ENCODE assay signal across 1 cellular context in genomic region chr4:6231663-6232165, GRCh38.
TF ChIP-seq lines count a peak whose summit lies in the region.

No MANE protein-coding gene starts in this region.

TF ChIP-seq in HepG2, 621 proteins besides CTCF, POLR2A, EP300 and RAD21 (continued from another document):
- TF ChIP-seq, protein P1, sequence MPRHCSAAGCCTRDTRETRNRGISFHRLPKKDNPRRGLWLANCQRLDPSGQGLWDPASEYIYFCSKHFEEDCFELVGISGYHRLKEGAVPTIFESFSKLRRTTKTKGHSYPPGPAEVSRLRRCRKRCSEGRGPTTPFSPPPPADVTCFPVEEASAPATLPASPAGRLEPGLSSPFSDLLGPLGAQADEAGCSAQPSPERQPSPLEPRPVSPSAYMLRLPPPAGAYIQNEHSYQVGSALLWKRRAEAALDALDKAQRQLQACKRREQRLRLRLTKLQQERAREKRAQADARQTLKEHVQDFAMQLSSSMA (CRISPR knock-in tag; IDR thresholded peaks at IDR 0.05) = no peak
- TF ChIP-seq, protein P2, sequence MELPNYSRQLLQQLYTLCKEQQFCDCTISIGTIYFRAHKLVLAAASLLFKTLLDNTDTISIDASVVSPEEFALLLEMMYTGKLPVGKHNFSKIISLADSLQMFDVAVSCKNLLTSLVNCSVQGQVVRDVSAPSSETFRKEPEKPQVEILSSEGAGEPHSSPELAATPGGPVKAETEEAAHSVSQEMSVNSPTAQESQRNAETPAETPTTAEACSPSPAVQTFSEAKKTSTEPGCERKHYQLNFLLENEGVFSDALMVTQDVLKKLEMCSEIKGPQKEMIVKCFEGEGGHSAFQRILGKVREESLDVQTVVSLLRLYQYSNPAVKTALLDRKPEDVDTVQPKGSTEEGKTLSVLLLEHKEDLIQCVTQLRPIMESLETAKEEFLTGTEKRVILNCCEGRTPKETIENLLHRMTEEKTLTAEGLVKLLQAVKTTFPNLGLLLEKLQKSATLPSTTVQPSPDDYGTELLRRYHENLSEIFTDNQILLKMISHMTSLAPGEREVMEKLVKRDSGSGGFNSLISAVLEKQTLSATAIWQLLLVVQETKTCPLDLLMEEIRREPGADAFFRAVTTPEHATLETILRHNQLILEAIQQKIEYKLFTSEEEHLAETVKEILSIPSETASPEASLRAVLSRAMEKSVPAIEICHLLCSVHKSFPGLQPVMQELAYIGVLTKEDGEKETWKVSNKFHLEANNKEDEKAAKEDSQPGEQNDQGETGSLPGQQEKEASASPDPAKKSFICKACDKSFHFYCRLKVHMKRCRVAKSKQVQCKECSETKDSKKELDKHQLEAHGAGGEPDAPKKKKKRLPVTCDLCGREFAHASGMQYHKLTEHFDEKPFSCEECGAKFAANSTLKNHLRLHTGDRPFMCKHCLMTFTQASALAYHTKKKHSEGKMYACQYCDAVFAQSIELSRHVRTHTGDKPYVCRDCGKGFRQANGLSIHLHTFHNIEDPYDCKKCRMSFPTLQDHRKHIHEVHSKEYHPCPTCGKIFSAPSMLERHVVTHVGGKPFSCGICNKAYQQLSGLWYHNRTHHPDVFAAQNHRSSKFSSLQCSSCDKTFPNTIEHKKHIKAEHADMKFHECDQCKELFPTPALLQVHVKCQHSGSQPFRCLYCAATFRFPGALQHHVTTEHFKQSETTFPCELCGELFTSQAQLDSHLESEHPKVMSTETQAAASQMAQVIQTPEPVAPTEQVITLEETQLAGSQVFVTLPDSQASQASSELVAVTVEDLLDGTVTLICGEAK (IDR thresholded peaks at IDR 0.05) = no peak
- TF ChIP-seq, protein P2 (CRISPR knock-in tag; IDR thresholded peaks at IDR 0.05) = peak; percentile 84
- TF ChIP-seq ZBTB20 (CRISPR knock-in tag; IDR thresholded peaks at IDR 0.05; ENCODE audit: borderline replicate concordance, low read depth) (no peak), DPF2 (CRISPR knock-in tag; IDR thresholded peaks at IDR 0.05; ENCODE audit: borderline replicate concordance, low read depth) (no peak), MAFK (conservative IDR thresholded peaks at IDR 0.05 in 1 of 2, IDR thresholded peaks at IDR 0.05 in 1 of 2; ENCODE audit: low read length in 2 of 2) (no peak), ZNF350 (CRISPR knock-in tag; IDR thresholded peaks at IDR 0.05; ENCODE audit: borderline replicate concordance, low read depth) (no peak)
TF ChIP-seq in HepG2: peak in this region for 1.
